In genomic region chr21:31098576-31099005, GRCh38 we compare ENCODE assay signal across 9 cellular contexts.
DNase-seq lines count a peak whose midpoint lies in the region; ATAC-seq and TF ChIP-seq lines count a peak whose summit lies in the region.
"Had no signal": no experiment of that assay in that cellular context is flagged by ENCODE, and none has a peak within 500 bp of the region (broad histone marks: within the 10 kb centered on the region; RNA-seq: fewer than 3 reads in every experiment).

No MANE protein-coding gene starts in this region.

- DNase-seq in A172 (ENCODE audit: low spot score) (peak; percentile 66), PC-3 (peak; percentile 83), activated T-cell treated with anti-CD3 and anti-CD28 coated beads for 48 hours (ENCODE audit: low read depth) (peak; percentile 66), fibroblast of lung (ENCODE audit: low read depth in 2 of 2) (peak; percentile 45 to 61), nucleus accumbens (lab: John Stamatoyannopoulos, UW) (peak in 46 of 56 donors; percentile 12 to 82 (median 44)), superior temporal gyrus (ENCODE audit: extremely low spot score) (peak; percentile 86)

- POLR2A ChIA-PET in PC-3 (lab: Charles Lee; ENCODE audit: unreplicated experiment): no interaction called here

- no peak overlapping the region for H3K9ac ChIP-seq in PC-3 (ENCODE audit: low read length)
- no peak overlapping the region for H3K9ac ChIP-seq in fibroblast of lung (ENCODE audit: insufficient read depth, low read length)

- ATAC-seq in GM18502 (IDR thresholded peaks at IDR 0.05; ENCODE audit: poor library complexity, unreplicated experiment) (peak; percentile 75), PC-3 (peak; percentile 91)

- no peaks in the 10 kb centered on the region; the same call in 1 of the 2 replicates for H3K27me3 ChIP-seq in PC-3 (ENCODE audit: low read length)
- H3K27me3 ChIP-seq in fibroblast of lung (ENCODE audit: control insufficient read depth, insufficient read depth, low read length): no peaks in the 10 kb centered on the region

- intact Hi-C loops in PC-3 (cut with micrococcal nuclease): loop anchor here (1.0 kb wide), 3 partner anchors 44 to 506 kb away; no protein-coding TSS in a partner anchor

- H3K36me3 ChIP-seq in PC-3 (ENCODE audit: low read depth, low read length): no peaks in the 10 kb centered on the region
- no peaks in the 10 kb centered on the region for H3K36me3 ChIP-seq in fibroblast of lung (ENCODE audit: control insufficient read depth, insufficient read depth, low read length)

- no TSS peak for BruUV-seq in PC-3 (replicated peaks; lab: Mats Ljungman, UMichigan)

- H3K4me2 ChIP-seq in PC-3 (ENCODE audit: low read length) (peak overlapping the region; percentile 26), fibroblast of lung (ENCODE audit: extremely low read depth, insufficient read depth, low read length) (no peak overlapping the region)

- H3K79me2 ChIP-seq in PC-3 (ENCODE audit: low read length): no peaks in the 10 kb centered on the region
- H3K79me2 ChIP-seq in fibroblast of lung (ENCODE audit: control insufficient read depth, insufficient read depth, low read length): no peaks in the 10 kb centered on the region

- H4K20me1 ChIP-seq in PC-3 (ENCODE audit: low read length) (no peaks in the 10 kb centered on the region), fibroblast of lung (ENCODE audit: control insufficient read depth, extremely low read depth, insufficient read depth, low read length) (no peaks in the 10 kb centered on the region)

- no peaks in the 10 kb centered on the region for H3F3A ChIP-seq in PC-3 (ENCODE audit: low read length, unreplicated experiment)

- H3K9me2 ChIP-seq in PC-3 (replicated peaks; ENCODE audit: low read length): no peaks in the 10 kb centered on the region

- TF ChIP-seq CTCF in PC-3 (conservative IDR thresholded peaks at IDR 0.05; ENCODE audit: low read depth, low read length): peak; percentile 95
- peak; percentile 87 to 88 for TF ChIP-seq CTCF in fibroblast of lung (conservative IDR thresholded peaks at IDR 0.05 in 1 of 2, IDR thresholded peaks at IDR 0.05 in 1 of 2; ENCODE audit: low read depth in 1 of 2, low read length in 2 of 2)

- TF ChIP-seq EP300 in Ishikawa (IDR thresholded peaks at IDR 0.05; ENCODE audit: borderline replicate concordance): no peak

- H3K4me3 ChIP-seq in PC-3 (ENCODE audit: low read length): no peak overlapping the region
- H3K4me3 ChIP-seq in fibroblast of lung (replicated peaks in 1 of 4; ENCODE audit: control extremely low read depth in 1 of 4, insufficient read depth in 1 of 4, low read depth in 3 of 4, low read length in 4 of 4): no peak overlapping the region
- H3K4me3 ChIP-seq: skin epidermis had no signal

- H3K9me3 ChIP-seq in PC-3 (ENCODE audit: low read length) (no peaks in the 10 kb centered on the region), fibroblast of lung (ENCODE audit: control insufficient read depth, insufficient read depth, low read depth, low read length) (no peaks in the 10 kb centered on the region)

- no peaks in the 10 kb centered on the region for H3K4me1 ChIP-seq in PC-3 (ENCODE audit: insufficient read depth, low read length)
- H3K4me1 ChIP-seq in fibroblast of lung (ENCODE audit: control insufficient read depth, extremely low read depth, insufficient read depth, low read length): no peaks in the 10 kb centered on the region

- peak; percentile 92 for TF ChIP-seq RAD21 in Ishikawa (IDR thresholded peaks at IDR 0.05; ENCODE audit: low read depth)

- H2AFZ ChIP-seq in PC-3 (ENCODE audit: low read length) (peak overlapping the region; percentile 42; the same call in 1 of the 2 replicates), fibroblast of lung (ENCODE audit: low read length) (peak overlapping the region; percentile 30)

- H3K27ac ChIP-seq in PC-3 (ENCODE audit: low read length): no peak overlapping the region
- no peak overlapping the region for H3K27ac ChIP-seq in fibroblast of lung (ENCODE audit: insufficient read depth, low read length)
- H3K27ac ChIP-seq: skin epidermis had no signal

- CTCF ChIA-PET in PC-3 (lab: Charles Lee): interaction anchor here (0.6 kb wide), 1 partner anchor 100 kb away, joined by 3 read pairs; no protein-coding TSS in a partner anchor

TF ChIP-seq in Ishikawa, 13 proteins besides CTCF, POLR2A, EP300 and RAD21:
- TF ChIP-seq YY1 (IDR thresholded peaks at IDR 0.05; ENCODE audit: low read depth) (no peak), TEAD4 (IDR thresholded peaks at IDR 0.05) (no peak), ZBTB7A (IDR thresholded peaks at IDR 0.05; ENCODE audit: low read depth) (no peak), CEBPB (IDR thresholded peaks at IDR 0.05) (no peak), TAF1 (IDR thresholded peaks at IDR 0.05; ENCODE audit: low read depth) (no peak), USF1 (IDR thresholded peaks at IDR 0.05) (no peak), REST (IDR thresholded peaks at IDR 0.05; ENCODE audit: low read depth) (no peak), TCF12 (IDR thresholded peaks at IDR 0.05; ENCODE audit: low read depth) (no peak), CREB1 (IDR thresholded peaks at IDR 0.05; ENCODE audit: low read depth) (no peak), NFIC (IDR thresholded peaks at IDR 0.05) (no peak), MAX (IDR thresholded peaks at IDR 0.05) (no peak), FOXM1 (IDR thresholded peaks at IDR 0.05; ENCODE audit: borderline replicate concordance, low read depth) (no peak), EGR1 (IDR thresholded peaks at IDR 0.05) (no peak)
TF ChIP-seq in Ishikawa: peak in this region for 0.
